21 cellular contexts compared by ENCODE assay signal in the genomic region with DNA sequence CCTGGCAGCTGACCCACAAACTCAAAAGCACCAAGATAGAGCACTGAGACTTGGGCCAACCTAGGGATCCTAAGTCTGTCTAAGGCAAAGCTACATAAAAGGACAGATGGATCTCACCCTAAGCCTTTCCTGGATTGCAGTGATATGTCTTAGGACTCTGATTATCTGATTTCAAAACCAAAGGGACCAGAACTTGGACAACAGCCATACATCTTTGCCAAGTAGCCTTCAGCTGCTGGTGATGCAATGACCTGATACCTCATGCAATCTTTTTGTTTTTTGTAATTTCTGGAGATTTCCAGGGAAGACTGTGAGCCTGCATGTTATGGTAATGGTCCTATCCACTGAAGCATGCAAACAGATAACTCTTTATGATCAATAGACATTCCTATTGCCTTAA.
DNase-seq lines count a peak whose midpoint lies in the region; ATAC-seq, FAIRE-seq and TF ChIP-seq lines count a peak whose summit lies in the region.
"Had no signal": no experiment of that assay in that cellular context is flagged by ENCODE, and none has a peak within 500 bp of the region (broad histone marks: within the 10 kb centered on the region; RNA-seq: fewer than 3 reads in every experiment).

No MANE protein-coding gene starts in this region.

- no peak overlapping the region for H3K14ac ChIP-seq in IMR-90 (replicated peaks; ENCODE audit: low read depth, low read length)

- H4K91ac ChIP-seq in IMR-90 (ENCODE audit: insufficient read depth, low read depth, low read length), result no peak overlapping the region

- no peak overlapping the region for H2BK15ac ChIP-seq in IMR-90 (ENCODE audit: low read depth, low read length)

- no peak overlapping the region for H4K8ac ChIP-seq in IMR-90 (ENCODE audit: low read depth in 2 of 2, low read length in 2 of 2)

- H4K20me1 ChIP-seq in IMR-90 (ENCODE audit: insufficient read depth, low read length) (no peaks in the 10 kb centered on the region), mammary epithelial cell (ENCODE audit: insufficient read depth, low read length) (no peaks in the 10 kb centered on the region)

- intact Hi-C loops in IMR-90 (cut with micrococcal nuclease), result loop anchor here (10.0 kb wide), 1 partner anchor 486 kb away; no protein-coding TSS in a partner anchor
- intact Hi-C loops in mammary epithelial cell (cut with micrococcal nuclease), result loop anchor here (5.0 to 10.0 kb wide), 2 partner anchors 88 to 116 kb away; no protein-coding TSS in a partner anchor
- intact Hi-C loops in pancreas (cut with DNase I), result no loop called here
- intact Hi-C loops in posterior cingulate gyrus (cut with DNase I), result no loop called here

- POLR2A ChIA-PET in AG04449 (lab: Yijun Ruan, JAX), result no interaction called here
- POLR2A ChIA-PET in IMR-90 (lab: Charles Lee; ENCODE audit: unreplicated experiment), result no interaction called here

- TF ChIP-seq CTCF in AG04449 (IDR thresholded peaks at IDR 0.05; ENCODE audit: insufficient read depth, low read length, missing control alignments), result no peak
- no peak for TF ChIP-seq CTCF in IMR-90 (conservative IDR thresholded peaks at IDR 0.05; ENCODE audit: low read depth, low read length)
- TF ChIP-seq CTCF in mammary epithelial cell (conservative IDR thresholded peaks at IDR 0.05 in 1 of 2, IDR thresholded peaks at IDR 0.05 in 1 of 2; ENCODE audit: extremely low read depth in 1 of 2, insufficient read depth in 1 of 2, low read depth in 1 of 2, low read length in 2 of 2), result no peak
- no peak for TF ChIP-seq CTCF in pancreas (IDR thresholded peaks at IDR 0.05)

- BruUV-seq in IMR-90 (replicated peaks; lab: Mats Ljungman, UMichigan) (no TSS peak), mammary epithelial cell (replicated peaks; lab: Mats Ljungman, UMichigan) (no TSS peak)

- H3K4me3 ChIP-seq in AG04449 (ENCODE audit: low read depth, low read length) (no peak overlapping the region), IMR-90 (ENCODE audit: insufficient read depth, low read depth, low read length) (no peak overlapping the region), mammary epithelial cell (replicated peaks in 1 of 3; ENCODE audit: insufficient read depth in 1 of 3, low read depth in 2 of 3, low read length in 3 of 3) (no peak overlapping the region), pancreas (no peak overlapping the region)
- H3K4me3 ChIP-seq: Peyer's patch had no signal

- CTCF ChIA-PET in AG04449 (lab: Yijun Ruan, JAX), result interaction anchor here (1.1 kb wide), 1 partner anchor 378 kb away, joined by 3 read pairs; no protein-coding TSS in a partner anchor
- CTCF ChIA-PET in IMR-90 (lab: Yijun Ruan, JAX), result no interaction called here
- CTCF ChIA-PET in mammary epithelial cell (lab: Charles Lee; ENCODE audit: low non-redundant PET), result no interaction called here

- H4K5ac ChIP-seq in IMR-90 (ENCODE audit: low read depth, low read length), result no peak overlapping the region

- DNase-seq in AG04449 (ENCODE audit: low read depth, low spot score) (peak; percentile 7), IMR-90 (peak; percentile 29), mammary epithelial cell (peak; percentile 6), iris pigment epithelial cell (ENCODE audit: low read depth) (peak; percentile 27), pancreas (no peak), posterior cingulate gyrus (no peak), NCI-H510A treated with DMSO at 0.1 percent for 48 hours (lab: John Stamatoyannopoulos, UW) (no peak)
- DNase-seq: activated CD4-positive, alpha-beta T cell treated with anti-CD3 and anti-CD28 coated beads, Interleukin-2, amount 10 ng/mL, durations not matched to agents 7 days and 5 days; activated naive CD4-positive, alpha-beta T cell treated with anti-CD3 and anti-CD28 coated beads, Interleukin-2, amount 50 U/mL, for 16 hours; activated T-cell treated with anti-CD3 and anti-CD28 coated beads, Interleukin-2, amount 50 U/mL, for 24 hours; Calu3; cerebellar nuclear complex; immature natural killer cell; MM.1S; naive thymus-derived CD4-positive, alpha-beta T cell; NCI-H1694 treated with DMSO at 0.1 percent for 48 hours; NCI-H526 treated with DMSO at 0.1 percent for 48 hours; Peyer's patch; stimulated activated CD4-positive, alpha-beta T cell treated with anti-CD3 and anti-CD28 coated beads, Interleukin-15, amount 100 ng/mL, for 24 hours; SW 1271 had no signal

- no peak overlapping the region for H2AK9ac ChIP-seq in IMR-90 (replicated peaks; ENCODE audit: low read depth, low read length, poor library complexity)

- H3K9me1 ChIP-seq in IMR-90 (ENCODE audit: insufficient read depth, low read length), result no peaks in the 10 kb centered on the region

- H3K4me2 ChIP-seq in IMR-90 (ENCODE audit: low read depth, low read length) (no peak overlapping the region), mammary epithelial cell (ENCODE audit: insufficient read depth, low read depth, low read length) (no peak overlapping the region)

- H2BK5ac ChIP-seq in IMR-90 (ENCODE audit: low read depth, low read length, poor library complexity, severe bottlenecking), result no peak overlapping the region

- no peaks in the 10 kb centered on the region for H3K79me2 ChIP-seq in mammary epithelial cell (ENCODE audit: insufficient read depth, low read length)

- no peak overlapping the region for H2BK120ac ChIP-seq in IMR-90 (ENCODE audit: low read depth, low read length)

- no peaks in the 10 kb centered on the region for H3K9me3 ChIP-seq in IMR-90 (ENCODE audit: control insufficient read depth, insufficient read depth, low read length)
- no peaks in the 10 kb centered on the region for H3K9me3 ChIP-seq in mammary epithelial cell (replicated peaks; ENCODE audit: insufficient read depth, low read length)
- H3K9me3 ChIP-seq in pancreas, result no peaks in the 10 kb centered on the region
- H3K9me3 ChIP-seq: Peyer's patch had no signal

- H2AK5ac ChIP-seq in IMR-90 (ENCODE audit: low read depth, low read length), result no peak overlapping the region

- H3K36me3 ChIP-seq in IMR-90 (ENCODE audit: control insufficient read depth, insufficient read depth, low read length) (no peaks in the 10 kb centered on the region), mammary epithelial cell (ENCODE audit: insufficient read depth, low read length) (no peaks in the 10 kb centered on the region), pancreas (no peaks in the 10 kb centered on the region)
- H3K36me3 ChIP-seq: Peyer's patch had no signal

- no peak overlapping the region for H2AFZ ChIP-seq in IMR-90 (replicated peaks; ENCODE audit: low read length, poor library complexity)
- no peak overlapping the region for H2AFZ ChIP-seq in mammary epithelial cell (ENCODE audit: low read depth, low read length)

- H3K27me3 ChIP-seq in IMR-90 (ENCODE audit: control insufficient read depth, insufficient read depth, low read length) (no peaks in the 10 kb centered on the region), mammary epithelial cell (ENCODE audit: insufficient read depth, low read length) (peaks cover 3% of the 10 kb centered on the region), pancreas (no peaks in the 10 kb centered on the region)
- H3K27me3 ChIP-seq: Peyer's patch had no signal

- no peak for TF ChIP-seq RAD21 in IMR-90 (IDR thresholded peaks at IDR 0.05; ENCODE audit: low read length)

- no peak overlapping the region for H3K56ac ChIP-seq in IMR-90 (ENCODE audit: extremely low read depth, insufficient read depth, low read length)

- ATAC-seq in IMR-90 (ENCODE audit: low read depth), result no peak
- no peak for ATAC-seq in pancreas
- no peak for ATAC-seq in HG02642 (IDR thresholded peaks at IDR 0.05; ENCODE audit: poor library complexity, unreplicated experiment)
- ATAC-seq: naive thymus-derived CD4-positive, alpha-beta T cell had no signal

- H2BK20ac ChIP-seq in IMR-90 (ENCODE audit: low read depth, low read length), result no peak overlapping the region

- dilution Hi-C loops in IMR-90 (cut with HindIII; ENCODE audit: low sequenced_read_pairs, unreplicated experiment), result no loop called here
- dilution Hi-C loops in mammary epithelial cell (cut with HindIII; ENCODE audit: low sequenced_read_pairs), result no loop called here

- H3K4me1 ChIP-seq in IMR-90 (ENCODE audit: control insufficient read depth, insufficient read depth, low read length), result no peaks in the 10 kb centered on the region
- H3K4me1 ChIP-seq in mammary epithelial cell (ENCODE audit: insufficient read depth, low read length), result no peaks in the 10 kb centered on the region
- no peaks in the 10 kb centered on the region for H3K4me1 ChIP-seq in pancreas
- H3K4me1 ChIP-seq: Peyer's patch had no signal

- H3K79me1 ChIP-seq in IMR-90 (ENCODE audit: low read depth in 1 of 2, low read length in 2 of 2), result no peaks in the 10 kb centered on the region

- H3K4ac ChIP-seq in IMR-90 (ENCODE audit: low read depth, low read length), result no peak overlapping the region

- in situ Hi-C loops in IMR-90 (cut with MboI; ENCODE audit: low sequenced_read_pairs), result no loop called here
- in situ Hi-C loops in mammary epithelial cell (cut with MboI; ENCODE audit: low sequenced_read_pairs in 2 of 2), result loop anchor here in 1 of 2 donors (10.0 kb wide), 1 partner anchor 116 kb away; no protein-coding TSS in a partner anchor

- FAIRE-seq in pancreas (lab: Jason Lieb, UNC), result no peak

- H3K18ac ChIP-seq in IMR-90 (ENCODE audit: low read depth, low read length), result no peak overlapping the region

- no peak overlapping the region for H3K9ac ChIP-seq in IMR-90 (ENCODE audit: low read depth, low read length)
- no peak overlapping the region for H3K9ac ChIP-seq in mammary epithelial cell (ENCODE audit: insufficient read depth, low read length)

- TF ChIP-seq POLR2A in IMR-90 (IDR thresholded peaks at IDR 0.05; ENCODE audit: low read depth, low read length), result no peak

- no peak overlapping the region for H3K23ac ChIP-seq in IMR-90 (ENCODE audit: low read depth, low read length)

- H3K27ac ChIP-seq in IMR-90 (ENCODE audit: insufficient read depth, low read length) (no peak overlapping the region), mammary epithelial cell (ENCODE audit: insufficient read depth, low read depth, low read length) (no peak overlapping the region), pancreas (no peak overlapping the region)
- H3K27ac ChIP-seq: Peyer's patch had no signal

TF ChIP-seq in IMR-90, 13 proteins besides CTCF, POLR2A, EP300 and RAD21 (continues in another document):
- TF ChIP-seq BHLHE40 (IDR thresholded peaks at IDR 0.05; ENCODE audit: low read depth, low read length) (no peak), CEBPB (IDR thresholded peaks at IDR 0.05; ENCODE audit: low read depth, low read length) (peak; percentile 64), RCOR1 (IDR thresholded peaks at IDR 0.05; ENCODE audit: insufficient replicate concordance, low read length) (no peak), FOS (IDR thresholded peaks at IDR 0.05; ENCODE audit: low read depth, low read length) (no peak), CHD1 (IDR thresholded peaks at IDR 0.05; ENCODE audit: low read depth, low read length) (no peak), MAFK (IDR thresholded peaks at IDR 0.05; ENCODE audit: low read depth, low read length) (no peak)

Comparison
In these comparisons a context has a peak if more than half of its experiments do, and no peak if none do; other contexts are left out.
1. DNase-seq: peak in AG04449 (single experiment), IMR-90 (single experiment), mammary epithelial cell (single experiment) and iris pigment epithelial cell (single experiment); none in pancreas (0 of 6), posterior cingulate gyrus (0 of 10) and NCI-H510A treated with DMSO at 0.1 percent for 48 hours (single experiment).
2. intact Hi-C loops: an anchor here in IMR-90 (10.0 kb wide) and mammary epithelial cell (5.0 to 10.0 kb wide); none called in pancreas and posterior cingulate gyrus.